1 cellular context compared by ENCODE assay signal in genomic region chr22:50011447-50012200, GRCh38.
TF ChIP-seq lines count a peak whose summit lies in the region.

No MANE protein-coding gene starts in this region.

TF ChIP-seq in GM23338, 12 proteins besides CTCF, POLR2A, EP300 and RAD21 (continued from another document):
- TF ChIP-seq STAT1 (IDR thresholded peaks at IDR 0.05; ENCODE audit: unreplicated experiment) = no peak
- TF ChIP-seq POLR2AphosphoS5 (IDR thresholded peaks at IDR 0.05; ENCODE audit: low read depth) = no peak
- TF ChIP-seq JUNB (IDR thresholded peaks at IDR 0.05; ENCODE audit: unreplicated experiment) = no peak
- TF ChIP-seq, protein P1, sequence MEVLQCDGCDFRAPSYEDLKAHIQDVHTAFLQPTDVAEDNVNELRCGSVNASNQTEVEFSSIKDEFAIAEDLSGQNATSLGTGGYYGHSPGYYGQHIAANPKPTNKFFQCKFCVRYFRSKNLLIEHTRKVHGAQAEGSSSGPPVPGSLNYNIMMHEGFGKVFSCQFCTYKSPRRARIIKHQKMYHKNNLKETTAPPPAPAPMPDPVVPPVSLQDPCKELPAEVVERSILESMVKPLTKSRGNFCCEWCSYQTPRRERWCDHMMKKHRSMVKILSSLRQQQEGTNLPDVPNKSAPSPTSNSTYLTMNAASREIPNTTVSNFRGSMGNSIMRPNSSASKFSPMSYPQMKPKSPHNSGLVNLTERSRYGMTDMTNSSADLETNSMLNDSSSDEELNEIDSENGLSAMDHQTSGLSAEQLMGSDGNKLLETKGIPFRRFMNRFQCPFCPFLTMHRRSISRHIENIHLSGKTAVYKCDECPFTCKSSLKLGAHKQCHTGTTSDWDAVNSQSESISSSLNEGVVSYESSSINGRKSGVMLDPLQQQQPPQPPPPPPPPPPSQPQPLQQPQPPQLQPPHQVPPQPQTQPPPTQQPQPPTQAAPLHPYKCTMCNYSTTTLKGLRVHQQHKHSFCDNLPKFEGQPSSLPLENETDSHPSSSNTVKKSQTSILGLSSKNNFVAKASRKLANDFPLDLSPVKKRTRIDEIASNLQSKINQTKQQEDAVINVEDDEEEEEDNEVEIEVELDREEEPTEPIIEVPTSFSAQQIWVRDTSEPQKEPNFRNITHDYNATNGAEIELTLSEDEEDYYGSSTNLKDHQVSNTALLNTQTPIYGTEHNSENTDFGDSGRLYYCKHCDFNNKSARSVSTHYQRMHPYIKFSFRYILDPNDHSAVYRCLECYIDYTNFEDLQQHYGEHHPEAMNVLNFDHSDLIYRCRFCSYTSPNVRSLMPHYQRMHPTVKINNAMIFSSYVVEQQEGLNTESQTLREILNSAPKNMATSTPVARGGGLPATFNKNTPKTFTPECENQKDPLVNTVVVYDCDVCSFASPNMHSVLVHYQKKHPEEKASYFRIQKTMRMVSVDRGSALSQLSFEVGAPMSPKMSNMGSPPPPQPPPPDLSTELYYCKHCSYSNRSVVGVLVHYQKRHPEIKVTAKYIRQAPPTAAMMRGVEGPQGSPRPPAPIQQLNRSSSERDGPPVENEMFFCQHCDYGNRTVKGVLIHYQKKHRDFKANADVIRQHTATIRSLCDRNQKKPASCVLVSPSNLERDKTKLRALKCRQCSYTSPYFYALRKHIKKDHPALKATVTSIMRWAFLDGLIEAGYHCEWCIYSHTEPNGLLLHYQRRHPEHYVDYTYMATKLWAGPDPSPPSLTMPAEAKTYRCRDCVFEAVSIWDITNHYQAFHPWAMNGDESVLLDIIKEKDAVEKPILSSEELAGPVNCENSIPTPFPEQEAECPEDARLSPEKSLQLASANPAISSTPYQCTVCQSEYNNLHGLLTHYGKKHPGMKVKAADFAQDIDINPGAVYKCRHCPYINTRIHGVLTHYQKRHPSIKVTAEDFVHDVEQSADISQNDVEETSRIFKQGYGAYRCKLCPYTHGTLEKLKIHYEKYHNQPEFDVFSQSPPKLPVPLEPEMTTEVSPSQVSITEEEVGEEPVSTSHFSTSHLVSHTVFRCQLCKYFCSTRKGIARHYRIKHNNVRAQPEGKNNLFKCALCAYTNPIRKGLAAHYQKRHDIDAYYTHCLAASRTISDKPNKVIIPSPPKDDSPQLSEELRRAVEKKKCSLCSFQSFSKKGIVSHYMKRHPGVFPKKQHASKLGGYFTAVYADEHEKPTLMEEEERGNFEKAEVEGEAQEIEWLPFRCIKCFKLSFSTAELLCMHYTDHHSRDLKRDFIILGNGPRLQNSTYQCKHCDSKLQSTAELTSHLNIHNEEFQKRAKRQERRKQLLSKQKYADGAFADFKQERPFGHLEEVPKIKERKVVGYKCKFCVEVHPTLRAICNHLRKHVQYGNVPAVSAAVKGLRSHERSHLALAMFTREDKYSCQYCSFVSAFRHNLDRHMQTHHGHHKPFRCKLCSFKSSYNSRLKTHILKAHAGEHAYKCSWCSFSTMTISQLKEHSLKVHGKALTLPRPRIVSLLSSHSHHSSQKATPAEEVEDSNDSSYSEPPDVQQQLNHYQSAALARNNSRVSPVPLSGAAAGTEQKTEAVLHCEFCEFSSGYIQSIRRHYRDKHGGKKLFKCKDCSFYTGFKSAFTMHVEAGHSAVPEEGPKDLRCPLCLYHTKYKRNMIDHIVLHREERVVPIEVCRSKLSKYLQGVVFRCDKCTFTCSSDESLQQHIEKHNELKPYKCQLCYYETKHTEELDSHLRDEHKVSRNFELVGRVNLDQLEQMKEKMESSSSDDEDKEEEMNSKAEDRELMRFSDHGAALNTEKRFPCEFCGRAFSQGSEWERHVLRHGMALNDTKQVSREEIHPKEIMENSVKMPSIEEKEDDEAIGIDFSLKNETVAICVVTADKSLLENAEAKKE (CRISPR knock-in tag; IDR thresholded peaks at IDR 0.05) = no peak
- no peak for TF ChIP-seq NANOG (IDR thresholded peaks at IDR 0.05; ENCODE audit: borderline replicate concordance)
- TF ChIP-seq, protein P2, sequence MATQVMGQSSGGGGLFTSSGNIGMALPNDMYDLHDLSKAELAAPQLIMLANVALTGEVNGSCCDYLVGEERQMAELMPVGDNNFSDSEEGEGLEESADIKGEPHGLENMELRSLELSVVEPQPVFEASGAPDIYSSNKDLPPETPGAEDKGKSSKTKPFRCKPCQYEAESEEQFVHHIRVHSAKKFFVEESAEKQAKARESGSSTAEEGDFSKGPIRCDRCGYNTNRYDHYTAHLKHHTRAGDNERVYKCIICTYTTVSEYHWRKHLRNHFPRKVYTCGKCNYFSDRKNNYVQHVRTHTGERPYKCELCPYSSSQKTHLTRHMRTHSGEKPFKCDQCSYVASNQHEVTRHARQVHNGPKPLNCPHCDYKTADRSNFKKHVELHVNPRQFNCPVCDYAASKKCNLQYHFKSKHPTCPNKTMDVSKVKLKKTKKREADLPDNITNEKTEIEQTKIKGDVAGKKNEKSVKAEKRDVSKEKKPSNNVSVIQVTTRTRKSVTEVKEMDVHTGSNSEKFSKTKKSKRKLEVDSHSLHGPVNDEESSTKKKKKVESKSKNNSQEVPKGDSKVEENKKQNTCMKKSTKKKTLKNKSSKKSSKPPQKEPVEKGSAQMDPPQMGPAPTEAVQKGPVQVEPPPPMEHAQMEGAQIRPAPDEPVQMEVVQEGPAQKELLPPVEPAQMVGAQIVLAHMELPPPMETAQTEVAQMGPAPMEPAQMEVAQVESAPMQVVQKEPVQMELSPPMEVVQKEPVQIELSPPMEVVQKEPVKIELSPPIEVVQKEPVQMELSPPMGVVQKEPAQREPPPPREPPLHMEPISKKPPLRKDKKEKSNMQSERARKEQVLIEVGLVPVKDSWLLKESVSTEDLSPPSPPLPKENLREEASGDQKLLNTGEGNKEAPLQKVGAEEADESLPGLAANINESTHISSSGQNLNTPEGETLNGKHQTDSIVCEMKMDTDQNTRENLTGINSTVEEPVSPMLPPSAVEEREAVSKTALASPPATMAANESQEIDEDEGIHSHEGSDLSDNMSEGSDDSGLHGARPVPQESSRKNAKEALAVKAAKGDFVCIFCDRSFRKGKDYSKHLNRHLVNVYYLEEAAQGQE (IDR thresholded peaks at IDR 0.05; ENCODE audit: unreplicated experiment) = no peak
- TF ChIP-seq EZH2 (IDR thresholded peaks at IDR 0.05; ENCODE audit: low read depth, unreplicated experiment) = no peak
- TF ChIP-seq, protein P3, sequence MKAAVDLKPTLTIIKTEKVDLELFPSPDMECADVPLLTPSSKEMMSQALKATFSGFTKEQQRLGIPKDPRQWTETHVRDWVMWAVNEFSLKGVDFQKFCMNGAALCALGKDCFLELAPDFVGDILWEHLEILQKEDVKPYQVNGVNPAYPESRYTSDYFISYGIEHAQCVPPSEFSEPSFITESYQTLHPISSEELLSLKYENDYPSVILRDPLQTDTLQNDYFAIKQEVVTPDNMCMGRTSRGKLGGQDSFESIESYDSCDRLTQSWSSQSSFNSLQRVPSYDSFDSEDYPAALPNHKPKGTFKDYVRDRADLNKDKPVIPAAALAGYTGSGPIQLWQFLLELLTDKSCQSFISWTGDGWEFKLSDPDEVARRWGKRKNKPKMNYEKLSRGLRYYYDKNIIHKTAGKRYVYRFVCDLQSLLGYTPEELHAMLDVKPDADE (IDR thresholded peaks at IDR 0.05) = no peak
